Comparison of ENCODE assay signal across 24 cellular contexts in the genomic region with DNA sequence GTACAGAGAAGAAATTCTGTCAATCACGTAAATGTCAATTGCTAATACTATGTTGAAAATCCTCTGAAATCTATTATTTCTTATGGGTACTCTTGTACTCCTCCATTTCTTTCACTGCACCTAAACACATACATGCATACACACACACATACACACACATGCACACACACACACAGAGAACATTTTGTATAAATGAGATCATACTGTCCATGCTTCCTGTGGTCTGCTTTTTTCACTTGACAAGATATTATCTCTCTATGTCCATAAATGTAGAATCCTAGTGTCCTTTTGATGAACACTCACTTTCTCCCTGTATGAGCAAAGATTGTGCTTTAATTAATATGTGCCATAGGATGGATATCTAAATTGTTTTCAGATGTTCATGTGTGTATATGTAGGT. TPM values are rescaled to one million over a fixed set of nuclear protein-coding genes. Genes with fewer than 3 reads are reported as not detected.
DNase-seq lines count a peak whose midpoint lies in the region; ATAC-seq and TF ChIP-seq lines count a peak whose summit lies in the region.
"Had no signal": no experiment of that assay in that cellular context is flagged by ENCODE, and none has a peak within 500 bp of the region (broad histone marks: within the 10 kb centered on the region; RNA-seq: fewer than 3 reads in every experiment).

No MANE protein-coding gene starts in this region.

- TF ChIP-seq CTCF in mammary epithelial cell (conservative IDR thresholded peaks at IDR 0.05 in 1 of 2, IDR thresholded peaks at IDR 0.05 in 1 of 2; ENCODE audit: extremely low read depth in 1 of 2, insufficient read depth in 1 of 2, low read depth in 1 of 2, low read length in 2 of 2) (no peak), MCF 10A (IDR thresholded peaks at IDR 0.05; ENCODE audit: unreplicated experiment) (no peak), RWPE2 (IDR thresholded peaks at IDR 0.05; ENCODE audit: poor library complexity, severe bottlenecking) (no peak), ovary (IDR thresholded peaks at IDR 0.05) (no peak)

- no peaks in the 10 kb centered on the region for H4K20me1 ChIP-seq in mammary epithelial cell (ENCODE audit: insufficient read depth, low read length)

- POLR2A ChIA-PET in MCF 10A (lab: Yijun Ruan, JAX): no interaction called here
- POLR2A ChIA-PET in activated CD4-positive, alpha-beta memory T cell treated with anti-CD3 and anti-CD28 coated beads for 36 hours (lab: Charles Lee): no interaction called here

- TF ChIP-seq POLR2A in ovary (IDR thresholded peaks at IDR 0.05): no peak

- H3K9me3 ChIP-seq in mammary epithelial cell (replicated peaks; ENCODE audit: insufficient read depth, low read length) (no peaks in the 10 kb centered on the region), RWPE2 (ENCODE audit: severe bottlenecking) (no peaks in the 10 kb centered on the region), ovary (no peaks in the 10 kb centered on the region)
- H3K9me3 ChIP-seq: Peyer's patch had no signal

- H3K4me1 ChIP-seq in mammary epithelial cell (ENCODE audit: insufficient read depth, low read length) (peaks cover 27% of the 10 kb centered on the region), RWPE2 (ENCODE audit: insufficient read depth, poor library complexity, severe bottlenecking) (peaks cover 23% of the 10 kb centered on the region), ovary (ENCODE audit: insufficient read depth) (no peaks in the 10 kb centered on the region)
- H3K4me1 ChIP-seq: Peyer's patch had no signal

- intact Hi-C loops in mammary epithelial cell (cut with micrococcal nuclease): loop anchor here (10.0 kb wide), 1 partner anchor 1277 kb away; no protein-coding TSS in a partner anchor
- intact Hi-C loops in MCF 10A (cut with micrococcal nuclease): no loop called here
- intact Hi-C loops in activated CD4-positive, alpha-beta memory T cell treated with anti-CD3 and anti-CD28 coated beads for 36 hours (cut with micrococcal nuclease): no loop called here
- intact Hi-C loops in ovary (cut with DNase I): no loop called here

- no peaks in the 10 kb centered on the region for H3K36me3 ChIP-seq in mammary epithelial cell (ENCODE audit: insufficient read depth, low read length)
- H3K36me3 ChIP-seq in RWPE2 (ENCODE audit: low read depth): no peaks in the 10 kb centered on the region
- H3K36me3 ChIP-seq in ovary: no peaks in the 10 kb centered on the region
- H3K36me3 ChIP-seq: Peyer's patch had no signal

- DNase-seq in mammary epithelial cell (peak; percentile 24), MCF 10A (ENCODE audit: unreplicated experiment) (no peak), RWPE2 (ENCODE audit: low spot score) (no peak), epithelial cell of prostate (ENCODE audit: low read depth, low spot score) (no peak), ovary (no peak)
- DNase-seq in activated CD4-positive, alpha-beta memory T cell treated with anti-CD3 and anti-CD28 coated beads for 36 hours: no peak
- DNase-seq: AML-193; C1 segment of cervical spinal cord; CD8-positive, alpha-beta T cell; DMS153; GF-D8; H7; NCI-H1105; NCI-H2029 treated with DMSO at 0.1 percent for 48 hours; NCI-H2171; NCI-H446; NCI-H526; Peyer's patch; Right ventricle myocardium superior had no signal

- peak overlapping the region; percentile 12 for H3K4me2 ChIP-seq in mammary epithelial cell (ENCODE audit: insufficient read depth, low read depth, low read length)

- H3K27ac Mint-ChIP-seq in MCF 10A (ENCODE audit: low read depth, unreplicated experiment): no peak overlapping the region
- no peak overlapping the region for H3K27ac Mint-ChIP-seq in activated CD4-positive, alpha-beta memory T cell treated with anti-CD3 and anti-CD28 coated beads for 36 hours
- H3K27ac Mint-ChIP-seq: CD8-positive, alpha-beta T cell had no signal

- no peak overlapping the region for H3K4me3 ChIP-seq in mammary epithelial cell (replicated peaks in 1 of 3; ENCODE audit: insufficient read depth in 1 of 3, low read depth in 2 of 3, low read length in 3 of 3)
- H3K4me3 ChIP-seq in RWPE2 (ENCODE audit: severe bottlenecking): no peak overlapping the region
- no peak overlapping the region for H3K4me3 ChIP-seq in ovary
- H3K4me3 ChIP-seq: K562, Peyer's patch had no signal

- ATAC-seq in RWPE2 (ENCODE audit: low read depth) (no peak), HG03025 (IDR thresholded peaks at IDR 0.05; ENCODE audit: low FRiP score, unreplicated experiment) (no peak), GM19463 (IDR thresholded peaks at IDR 0.05; ENCODE audit: unreplicated experiment) (no peak)
- ATAC-seq: CD8-positive, alpha-beta T cell; HepG2; K562 had no signal

- BruUV-seq in mammary epithelial cell (replicated peaks; lab: Mats Ljungman, UMichigan) (no TSS peak), MCF 10A (replicated peaks; lab: Mats Ljungman, UMichigan) (no TSS peak)

- peaks cover 42% of the 10 kb centered on the region for H3K9me3 Mint-ChIP-seq in MCF 10A (ENCODE audit: unreplicated experiment)
- no peaks in the 10 kb centered on the region for H3K9me3 Mint-ChIP-seq in activated CD4-positive, alpha-beta memory T cell treated with anti-CD3 and anti-CD28 coated beads for 36 hours

- no peaks in the 10 kb centered on the region for H3K4me1 Mint-ChIP-seq in MCF 10A (ENCODE audit: insufficient read depth, unreplicated experiment)
- no peaks in the 10 kb centered on the region for H3K4me1 Mint-ChIP-seq in activated CD4-positive, alpha-beta memory T cell treated with anti-CD3 and anti-CD28 coated beads for 36 hours (ENCODE audit: low read depth)

- no peaks in the 10 kb centered on the region for H3K36me3 Mint-ChIP-seq in MCF 10A (ENCODE audit: insufficient read depth, unreplicated experiment)
- H3K36me3 Mint-ChIP-seq in activated CD4-positive, alpha-beta memory T cell treated with anti-CD3 and anti-CD28 coated beads for 36 hours: no peaks in the 10 kb centered on the region
- H3K36me3 Mint-ChIP-seq: CD8-positive, alpha-beta T cell had no signal

- 86% methylated on average over 1 of the region's 1 CpG for WGBS in mammary epithelial cell (ENCODE audit: low coverage, missing lambda C conversion rate)
- WGBS in ovary, 3 donors: 96 to 98% (median 97%) methylated on average over 1 of the region's 1 CpG

- no peaks in the 10 kb centered on the region for H3K27me3 Mint-ChIP-seq in MCF 10A (ENCODE audit: insufficient read depth, unreplicated experiment)
- H3K27me3 Mint-ChIP-seq in activated CD4-positive, alpha-beta memory T cell treated with anti-CD3 and anti-CD28 coated beads for 36 hours: no peaks in the 10 kb centered on the region

- H3K9ac ChIP-seq in mammary epithelial cell (ENCODE audit: insufficient read depth, low read length): no peak overlapping the region

- H2AFZ ChIP-seq in mammary epithelial cell (ENCODE audit: low read depth, low read length): no peak overlapping the region

- CTCF ChIA-PET in mammary epithelial cell (lab: Charles Lee; ENCODE audit: low non-redundant PET): no interaction called here
- CTCF ChIA-PET in MCF 10A (lab: Yijun Ruan, JAX): no interaction called here
- CTCF ChIA-PET in activated CD4-positive, alpha-beta memory T cell treated with anti-CD3 and anti-CD28 coated beads for 36 hours (lab: Charles Lee): no interaction called here

- no peaks in the 10 kb centered on the region for H3K27me3 ChIP-seq in mammary epithelial cell (ENCODE audit: insufficient read depth, low read length)
- H3K27me3 ChIP-seq in RWPE2 (ENCODE audit: insufficient read depth, poor library complexity, severe bottlenecking): no peaks in the 10 kb centered on the region
- H3K27me3 ChIP-seq in ovary: no peaks in the 10 kb centered on the region
- H3K27me3 ChIP-seq: Peyer's patch had no signal

- H3K27ac ChIP-seq in mammary epithelial cell (ENCODE audit: insufficient read depth, low read depth, low read length): peak overlapping the region; percentile 13
- peak overlapping the region; percentile 80 for H3K27ac ChIP-seq in RWPE2 (ENCODE audit: poor library complexity, severe bottlenecking)
- H3K27ac ChIP-seq in epithelial cell of prostate: peak overlapping the region; percentile 47
- no peak overlapping the region for H3K27ac ChIP-seq in ovary
- H3K27ac ChIP-seq: 22Rv1, Peyer's patch had no signal

- in situ Hi-C loops in mammary epithelial cell (cut with MboI; ENCODE audit: low sequenced_read_pairs in 2 of 2): no loop called here

- no peak for TF ChIP-seq EP300 in ovary (IDR thresholded peaks at IDR 0.05)

- H3K79me2 ChIP-seq in mammary epithelial cell (ENCODE audit: insufficient read depth, low read length): no peaks in the 10 kb centered on the region

- dilution Hi-C loops in mammary epithelial cell (cut with HindIII; ENCODE audit: low sequenced_read_pairs): no loop called here

- H3K4me3 Mint-ChIP-seq in MCF 10A (ENCODE audit: unreplicated experiment): no peak overlapping the region
- no peak overlapping the region for H3K4me3 Mint-ChIP-seq in activated CD4-positive, alpha-beta memory T cell treated with anti-CD3 and anti-CD28 coated beads for 36 hours
- H3K4me3 Mint-ChIP-seq: CD8-positive, alpha-beta T cell had no signal

RNA-seq across cellular contexts. Expression of a gene that starts 32.7 kb away (rescaled TPM):
- total RNA-seq in mammary epithelial cell (10 to 100 TPM in 1 of 2 donors, 1 to 10 TPM in 1; 7.2 to 71.3 TPM), MCF 10A (2022) (not detected in 2 replicates), ovary (10 to 100 TPM in 2 of 7 donors, 1 to 10 TPM in 5; 4.1 to 12.5 (median 8.9) TPM)
- polyA plus RNA-seq in mammary epithelial cell (7.9 TPM), ovary (10 to 100 TPM in 1 of 2 donors, 1 to 10 TPM in 1; 3.4 to 13.5 TPM)
- polyA minus RNA-seq in mammary epithelial cell: 22.5 TPM
- total RNA-seq in activated CD4-positive, alpha-beta memory T cell treated with anti-CD3 and anti-CD28 coated beads for 36 hours: not detected
- total RNA-seq: H7 had no signal
- polyA plus RNA-seq: K562 had no signal

Comparison
In these comparisons a context has a peak if more than half of its experiments do, and no peak if none do; other contexts are left out.
1. H3K27ac ChIP-seq: peak in mammary epithelial cell (single experiment), RWPE2 (single experiment) and epithelial cell of prostate (single experiment); none in ovary (0 of 2).